Comparison of ENCODE assay signal across 8 cellular contexts in the genomic region with DNA sequence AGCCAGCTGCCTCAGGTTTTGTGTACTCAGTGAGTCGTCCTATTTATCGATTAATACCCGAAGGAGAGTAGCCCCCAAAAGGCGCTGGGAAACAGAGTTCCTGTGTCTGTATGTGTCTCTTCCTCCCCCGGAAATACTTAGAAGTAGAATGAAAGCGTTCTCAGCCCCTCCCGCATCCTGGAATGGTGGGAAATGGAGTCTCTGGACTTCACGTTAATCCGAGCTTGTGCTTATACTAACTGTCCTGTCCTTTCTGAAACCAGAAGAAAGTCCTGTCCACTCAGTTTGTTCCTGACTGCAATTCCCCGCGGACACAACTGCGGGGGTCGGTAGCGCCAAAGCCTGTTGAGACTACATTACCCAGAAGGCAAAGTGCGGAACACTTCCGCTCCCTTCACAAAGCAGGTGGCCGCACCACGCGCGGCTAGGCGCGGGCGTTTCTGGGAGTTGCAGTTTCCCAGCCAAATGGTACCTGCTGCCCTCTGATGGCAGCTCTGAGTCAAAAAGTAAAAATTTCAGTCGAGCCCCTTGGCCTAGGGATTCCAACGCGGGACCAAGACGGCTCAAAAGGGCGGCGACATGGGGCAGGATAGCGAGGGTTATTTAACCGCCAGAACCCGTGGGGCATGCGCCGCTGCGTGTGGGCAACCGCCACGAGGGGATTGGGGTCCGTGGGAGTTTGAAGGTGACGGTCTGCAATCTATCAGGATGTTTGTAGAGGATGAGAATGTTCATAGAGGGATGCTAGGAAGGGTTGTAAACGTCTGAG. TPM values are rescaled to one million over a fixed set of nuclear protein-coding genes. Genes with fewer than 3 reads are reported as not detected.
DNase-seq lines count a peak whose midpoint lies in the region; ATAC-seq, FAIRE-seq and TF ChIP-seq lines count a peak whose summit lies in the region.

No MANE protein-coding gene starts in this region.

- POLR2A ChIA-PET in HepG2 (lab: Yijun Ruan, JAX) = interaction anchor here (1.0 to 6.6 kb wide), 8 partner anchors 9 to 57 kb away, joined by 3 to 117 read pairs (median 8); partner anchors contain the start of genes DEDD2, PAFAH1B3 and PRR19

- H3K27me3 ChIP-seq in HepG2 (ENCODE audit: control insufficient read depth in 1 of 2, insufficient read depth in 2 of 2, low read length in 2 of 2) = no peaks in the 10 kb centered on the region; a peak in 1 of 5 replicates

- TF ChIP-seq POLR2A in HepG2 (IDR thresholded peaks at IDR 0.05; ENCODE audit: insufficient read depth in 1 of 2, low read depth in 2 of 2, low read length in 2 of 2) = peak in 1 of 2 experiments; percentile 33; a peak in 3 of 4 replicates

- WGBS in HepG2 (ENCODE audit: low lambda C conversion rate) = 3% methylated on average over 39 of the region's 40 CpGs

- peak overlapping the region; percentile 94 for H3K4me2 ChIP-seq in HepG2 (ENCODE audit: low read depth, low read length)

- peak overlapping the region; percentile 97 for H3K9ac ChIP-seq in HepG2 (ENCODE audit: insufficient read depth, low read depth, low read length)

- in situ Hi-C loops in HepG2 (cut with HindIII; ENCODE audit: extremely low pct_ligation_motif_present, low pct_unique_long_range_greater_than_20kb) = no loop called here

- peak; percentile 64 for TF ChIP-seq CTCF in AG09309 (IDR thresholded peaks at IDR 0.05; ENCODE audit: control insufficient read depth, insufficient read depth, low read depth, low read length, missing control alignments)
- TF ChIP-seq CTCF in HepG2 (CRISPR knock-in tag; IDR thresholded peaks at IDR 0.05) = peak; percentile 87

- H2AFZ ChIP-seq in HepG2 (ENCODE audit: low read length) = peak overlapping the region; percentile 60

- intact Hi-C loops in HepG2 (cut with micrococcal nuclease; ENCODE audit: unreplicated experiment) = loop anchor here (1.0 to 2.0 kb wide), 2 partner anchors 24 to 38 kb away; no protein-coding TSS in a partner anchor

- TF ChIP-seq EP300 in HepG2 (IDR thresholded peaks at IDR 0.05; ENCODE audit: low read depth in 2 of 2, low read length in 2 of 2) (0 out of 4 replicates have a peak, but pooled peaks of 1 of the 2 experiments have one; percentile 37), HepG2 (CRISPR knock-in tag; IDR thresholded peaks at IDR 0.05; ENCODE audit: borderline replicate concordance) (no peak)

- FAIRE-seq in HepG2 (lab: Jason Lieb, UNC) = peak; percentile 89

- peaks cover 21% of the 10 kb centered on the region for H3K79me2 ChIP-seq in HepG2 (ENCODE audit: insufficient read depth, low read length)

- DNase-seq in AG09309 (ENCODE audit: low read depth) (peak; percentile 57), NCI-H526 treated with DMSO at 0.1 percent for 48 hours (lab: John Stamatoyannopoulos, UW) (peak; percentile 94), dermis microvascular lymphatic vessel endothelial cell (ENCODE audit: low read depth in 2 of 2) (peak; percentile 87 to 94), HepG2 (ENCODE audit: low spot score) (peak; percentile 93)
- DNase-seq in activated CD4-positive, alpha-beta T cell treated with anti-CD3 and anti-CD28 coated beads, Interleukin-2, amount 50 U/mL, for 24 hours (ENCODE audit: low read depth in 1 of 2, low spot score in 1 of 2) = peak; percentile 81 to 89
- peak; percentile 84 to 86 for DNase-seq in stimulated activated CD4-positive, alpha-beta T cell treated with anti-CD3 and anti-CD28 coated beads, Interleukin-2, amount 100 ng/mL, for 48 hours

- H3K4me1 ChIP-seq in HepG2 (ENCODE audit: insufficient read depth, low read length) = peaks cover 57% of the 10 kb centered on the region

- no peaks in the 10 kb centered on the region for H3K9me3 ChIP-seq in HepG2 (ENCODE audit: low read length)

- no TSS peak for BruUV-seq in HepG2 (replicated peaks; lab: Mats Ljungman, UMichigan)

- peaks cover 4 to 20% of the 10 kb centered on the region in 2 experiments; a peak in 3 of 5 replicates for H3K36me3 ChIP-seq in HepG2 (replicated peaks in 1 of 2; ENCODE audit: control insufficient read depth in 1 of 2, insufficient read depth in 2 of 2, low read length in 2 of 2)

- TF ChIP-seq RAD21 in HepG2 (CRISPR knock-in tag; IDR thresholded peaks at IDR 0.05) = peak; percentile 53

- H3K27ac ChIP-seq in HepG2 (ENCODE audit: extremely low read length, insufficient read depth, low read length) = peak overlapping the region; percentile 92

- peaks cover 15% of the 10 kb centered on the region; the same call in 1 of the 2 replicates for H4K20me1 ChIP-seq in HepG2 (ENCODE audit: insufficient read depth, low read length)

- CTCF ChIA-PET in HepG2 (lab: Yijun Ruan, JAX; ENCODE audit: low intra/inter-chr PET ratio, low total read pairs) = interaction anchor here (0.6 to 4.3 kb wide), 4 partner anchors 35 to 52 kb away, joined by 3 to 34 read pairs (median 4); no protein-coding TSS in a partner anchor

- ATAC-seq in GM19023 (IDR thresholded peaks at IDR 0.05; ENCODE audit: unreplicated experiment) (peak; percentile 38), HG03469 (IDR thresholded peaks at IDR 0.05; ENCODE audit: unreplicated experiment) (peak; percentile 27), HepG2 (peak; percentile 49)

- peak overlapping the region; percentile 62 for H3K4me3 ChIP-seq in AG09309 (ENCODE audit: control insufficient read depth, low read depth, low read length)
- peak overlapping the region; percentile 79 to 86 (median 81) for H3K4me3 ChIP-seq in HepG2 (replicated peaks in 1 of 3; ENCODE audit: insufficient read depth in 1 of 3, low read depth in 2 of 3, low read length in 3 of 3)

RNA-seq across cellular contexts. Expression of gene GSK3A, which starts 2.2 kb away (rescaled TPM):
- total RNA-seq in dermis microvascular lymphatic vessel endothelial cell (8.9 and 13.9 TPM in 2 replicates), HepG2 (2016; rRNA removed; fragmentation: Illumina TruSeq; extraction: Trizol) (14.8 and 16.9 TPM in 2 replicates)
- total RNA-seq in HepG2 (2016; cell fraction: cytosol; rRNA removed; fragmentation: Illumina TruSeq; extraction: Trizol; ENCODE audit: low read depth) = 16.1 and 22.9 TPM in 2 replicates
- total RNA-seq in HepG2 (2016; cell fraction: insoluble cytoplasmic fraction; rRNA removed; fragmentation: Illumina TruSeq; extraction: Trizol) = 11.4 and 17.4 TPM in 2 replicates
- total RNA-seq in HepG2 (2016; cell fraction: membrane; rRNA removed; fragmentation: Illumina TruSeq; extraction: Trizol) = 31.4 and 34.4 TPM in 2 replicates
- total RNA-seq in HepG2 (2016; cell fraction: nucleus; rRNA removed; fragmentation: Illumina TruSeq; extraction: Trizol) = 9.7 and 11.2 TPM in 2 replicates
- polyA plus RNA-seq in HepG2 (2011; rRNA removed) = 52.5 and 56.5 TPM in 2 replicates
- 33.8 and 36.7 TPM in 2 replicates for polyA plus RNA-seq in HepG2 (2011; cell fraction: cytosol; rRNA removed)
- polyA plus RNA-seq in HepG2 (2011; cell fraction: nucleus; rRNA removed) = 33.5 and 34.5 TPM in 2 replicates
- 25.2 and 25.7 TPM in 2 replicates for polyA plus RNA-seq in HepG2 (2012)
- 41.6 and 46.1 TPM in 2 replicates for polyA plus RNA-seq in HepG2 (2016; cell fraction: cytosol; fragmentation: Illumina TruSeq; extraction: Trizol; ENCODE audit: low read depth)
- 45.9 and 55.0 TPM in 2 replicates for polyA plus RNA-seq in HepG2 (2016; cell fraction: insoluble cytoplasmic fraction; fragmentation: Illumina TruSeq; extraction: Trizol; ENCODE audit: low read depth)
- polyA plus RNA-seq in HepG2 (2016; cell fraction: membrane; fragmentation: Illumina TruSeq; extraction: Trizol; ENCODE audit: low read depth) = 67.9 and 73.5 TPM in 2 replicates
- polyA plus RNA-seq in HepG2 (2016; cell fraction: nucleus; fragmentation: Illumina TruSeq; extraction: Trizol; ENCODE audit: insufficient read depth, low read depth) = 44.2 and 47.7 TPM in 2 replicates
- 34.3 and 51.6 TPM in 2 replicates for polyA minus RNA-seq in HepG2 (2011; rRNA and poly(A)+ RNA removed; ENCODE audit: low replicate concordance)
- polyA minus RNA-seq in HepG2 (2011; cell fraction: cytosol; rRNA and poly(A)+ RNA removed) = 9.1 and 14.1 TPM in 2 replicates
- 5.2 and 6.8 TPM in 2 replicates for polyA minus RNA-seq in HepG2 (2011; cell fraction: nucleus; rRNA and poly(A)+ RNA removed)

RNA-seq across cellular contexts. Expression of gene ERF, which starts 10.3 kb away (rescaled TPM):
- total RNA-seq in dermis microvascular lymphatic vessel endothelial cell (18.4 and 31.1 TPM in 2 replicates), HepG2 (2016; rRNA removed; fragmentation: Illumina TruSeq; extraction: Trizol) (43.2 and 67.1 TPM in 2 replicates)
- total RNA-seq in HepG2 (2016; cell fraction: cytosol; rRNA removed; fragmentation: Illumina TruSeq; extraction: Trizol; ENCODE audit: low read depth) = 54.9 and 66.8 TPM in 2 replicates
- 35.3 and 68.2 TPM in 2 replicates for total RNA-seq in HepG2 (2016; cell fraction: insoluble cytoplasmic fraction; rRNA removed; fragmentation: Illumina TruSeq; extraction: Trizol)
- 104 and 115 TPM in 2 replicates for total RNA-seq in HepG2 (2016; cell fraction: membrane; rRNA removed; fragmentation: Illumina TruSeq; extraction: Trizol)
- total RNA-seq in HepG2 (2016; cell fraction: nucleus; rRNA removed; fragmentation: Illumina TruSeq; extraction: Trizol) = 31.2 and 38.3 TPM in 2 replicates
- 62.5 and 69.9 TPM in 2 replicates for polyA plus RNA-seq in HepG2 (2011; rRNA removed)
- 36.9 and 45.9 TPM in 2 replicates for polyA plus RNA-seq in HepG2 (2011; cell fraction: cytosol; rRNA removed)
- polyA plus RNA-seq in HepG2 (2011; cell fraction: nucleus; rRNA removed) = 109 and 170 TPM in 2 replicates
- polyA plus RNA-seq in HepG2 (2012) = 38.4 and 44.3 TPM in 2 replicates
- 30.4 TPM in 2 replicates for polyA plus RNA-seq in HepG2 (2016; cell fraction: cytosol; fragmentation: Illumina TruSeq; extraction: Trizol; ENCODE audit: low read depth)
- 56.4 and 79.4 TPM in 2 replicates for polyA plus RNA-seq in HepG2 (2016; cell fraction: insoluble cytoplasmic fraction; fragmentation: Illumina TruSeq; extraction: Trizol; ENCODE audit: low read depth)
- polyA plus RNA-seq in HepG2 (2016; cell fraction: membrane; fragmentation: Illumina TruSeq; extraction: Trizol; ENCODE audit: low read depth) = 55.2 and 69.1 TPM in 2 replicates
- polyA plus RNA-seq in HepG2 (2016; cell fraction: nucleus; fragmentation: Illumina TruSeq; extraction: Trizol; ENCODE audit: insufficient read depth, low read depth) = 77.4 and 89.7 TPM in 2 replicates
- polyA minus RNA-seq in HepG2 (2011; rRNA and poly(A)+ RNA removed; ENCODE audit: low replicate concordance) = 39.2 and 85.5 TPM in 2 replicates
- polyA minus RNA-seq in HepG2 (2011; cell fraction: cytosol; rRNA and poly(A)+ RNA removed) = 38.3 and 50.2 TPM in 2 replicates
- polyA minus RNA-seq in HepG2 (2011; cell fraction: nucleus; rRNA and poly(A)+ RNA removed) = 40.9 and 56.5 TPM in 2 replicates

RNA-seq across cellular contexts. Expression of gene CIC, which starts 24.4 kb away (rescaled TPM):
- total RNA-seq in dermis microvascular lymphatic vessel endothelial cell = 8.7 and 14.0 TPM in 2 replicates
- total RNA-seq in HepG2 (2016; rRNA removed; fragmentation: Illumina TruSeq; extraction: Trizol) = 5.4 and 8.0 TPM in 2 replicates
- 1.5 and 1.8 TPM in 2 replicates for total RNA-seq in HepG2 (2016; cell fraction: cytosol; rRNA removed; fragmentation: Illumina TruSeq; extraction: Trizol; ENCODE audit: low read depth)
- total RNA-seq in HepG2 (2016; cell fraction: insoluble cytoplasmic fraction; rRNA removed; fragmentation: Illumina TruSeq; extraction: Trizol) = 5.2 and 7.8 TPM in 2 replicates
- total RNA-seq in HepG2 (2016; cell fraction: membrane; rRNA removed; fragmentation: Illumina TruSeq; extraction: Trizol) = 4.6 and 4.9 TPM in 2 replicates
- total RNA-seq in HepG2 (2016; cell fraction: nucleus; rRNA removed; fragmentation: Illumina TruSeq; extraction: Trizol) = 10.4 and 12.3 TPM in 2 replicates
- 5.9 and 8.3 TPM in 2 replicates for polyA plus RNA-seq in HepG2 (2011; rRNA removed)
- polyA plus RNA-seq in HepG2 (2011; cell fraction: cytosol; rRNA removed) = 3.3 and 5.6 TPM in 2 replicates
- 60.6 and 75.8 TPM in 2 replicates for polyA plus RNA-seq in HepG2 (2011; cell fraction: nucleus; rRNA removed)
- 17.6 and 25.1 TPM in 2 replicates for polyA plus RNA-seq in HepG2 (2012)
- polyA plus RNA-seq in HepG2 (2016; cell fraction: cytosol; fragmentation: Illumina TruSeq; extraction: Trizol; ENCODE audit: low read depth) = 1.7 and 1.9 TPM in 2 replicates
- 10.1 and 16.9 TPM in 2 replicates for polyA plus RNA-seq in HepG2 (2016; cell fraction: insoluble cytoplasmic fraction; fragmentation: Illumina TruSeq; extraction: Trizol; ENCODE audit: low read depth)
- polyA plus RNA-seq in HepG2 (2016; cell fraction: membrane; fragmentation: Illumina TruSeq; extraction: Trizol; ENCODE audit: low read depth) = 5.7 and 6.0 TPM in 2 replicates
- polyA plus RNA-seq in HepG2 (2016; cell fraction: nucleus; fragmentation: Illumina TruSeq; extraction: Trizol; ENCODE audit: insufficient read depth, low read depth) = 61.0 and 65.4 TPM in 2 replicates
- polyA minus RNA-seq in HepG2 (2011; rRNA and poly(A)+ RNA removed; ENCODE audit: low replicate concordance) = 3.6 and 7.9 TPM in 2 replicates
- polyA minus RNA-seq in HepG2 (2011; cell fraction: cytosol; rRNA and poly(A)+ RNA removed) = 9.1 and 10.8 TPM in 2 replicates
- 14.7 and 15.5 TPM in 2 replicates for polyA minus RNA-seq in HepG2 (2011; cell fraction: nucleus; rRNA and poly(A)+ RNA removed)

RNA-seq across cellular contexts. Expression of gene ZNF526, which starts 24.5 kb away (rescaled TPM):
- total RNA-seq in dermis microvascular lymphatic vessel endothelial cell = 4.9 and 6.2 TPM in 2 replicates
- 8.4 and 8.5 TPM in 2 replicates for total RNA-seq in HepG2 (2016; rRNA removed; fragmentation: Illumina TruSeq; extraction: Trizol)
- total RNA-seq in HepG2 (2016; cell fraction: cytosol; rRNA removed; fragmentation: Illumina TruSeq; extraction: Trizol; ENCODE audit: low read depth) = 3.2 and 4.1 TPM in 2 replicates
- total RNA-seq in HepG2 (2016; cell fraction: insoluble cytoplasmic fraction; rRNA removed; fragmentation: Illumina TruSeq; extraction: Trizol) = 7.8 and 8.2 TPM in 2 replicates
- 7.8 and 8.0 TPM in 2 replicates for total RNA-seq in HepG2 (2016; cell fraction: membrane; rRNA removed; fragmentation: Illumina TruSeq; extraction: Trizol)
- 5.4 and 6.6 TPM in 2 replicates for total RNA-seq in HepG2 (2016; cell fraction: nucleus; rRNA removed; fragmentation: Illumina TruSeq; extraction: Trizol)
- 3.3 and 4.3 TPM in 2 replicates for polyA plus RNA-seq in HepG2 (2011; rRNA removed)
- polyA plus RNA-seq in HepG2 (2011; cell fraction: cytosol; rRNA removed) = 1.6 and 1.7 TPM in 2 replicates
- polyA plus RNA-seq in HepG2 (2011; cell fraction: nucleus; rRNA removed) = 6.8 and 7.0 TPM in 2 replicates
- polyA plus RNA-seq in HepG2 (2012) = 4.9 and 5.8 TPM in 2 replicates
- 0.61 and 0.84 TPM in 2 replicates for polyA plus RNA-seq in HepG2 (2016; cell fraction: cytosol; fragmentation: Illumina TruSeq; extraction: Trizol; ENCODE audit: low read depth)
- 3.0 and 6.6 TPM in 2 replicates for polyA plus RNA-seq in HepG2 (2016; cell fraction: insoluble cytoplasmic fraction; fragmentation: Illumina TruSeq; extraction: Trizol; ENCODE audit: low read depth)
- 1.2 and 1.8 TPM in 2 replicates for polyA plus RNA-seq in HepG2 (2016; cell fraction: membrane; fragmentation: Illumina TruSeq; extraction: Trizol; ENCODE audit: low read depth)
- 4.9 and 6.7 TPM in 2 replicates for polyA plus RNA-seq in HepG2 (2016; cell fraction: nucleus; fragmentation: Illumina TruSeq; extraction: Trizol; ENCODE audit: insufficient read depth, low read depth)
- 12.7 and 19.4 TPM in 2 replicates for polyA minus RNA-seq in HepG2 (2011; rRNA and poly(A)+ RNA removed; ENCODE audit: low replicate concordance)
- 2.9 and 4.0 TPM in 2 replicates for polyA minus RNA-seq in HepG2 (2011; cell fraction: cytosol; rRNA and poly(A)+ RNA removed)
- 8.8 and 9.3 TPM in 2 replicates for polyA minus RNA-seq in HepG2 (2011; cell fraction: nucleus; rRNA and poly(A)+ RNA removed)

RNA-seq across cellular contexts. Expression of gene DEDD2, which starts 27.2 kb away (rescaled TPM):
- total RNA-seq in dermis microvascular lymphatic vessel endothelial cell (15.0 and 20.9 TPM in 2 replicates), HepG2 (2016; rRNA removed; fragmentation: Illumina TruSeq; extraction: Trizol) (14.7 and 19.2 TPM in 2 replicates)
- total RNA-seq in HepG2 (2016; cell fraction: cytosol; rRNA removed; fragmentation: Illumina TruSeq; extraction: Trizol; ENCODE audit: low read depth) = 9.6 and 10.0 TPM in 2 replicates
- total RNA-seq in HepG2 (2016; cell fraction: insoluble cytoplasmic fraction; rRNA removed; fragmentation: Illumina TruSeq; extraction: Trizol) = 16.1 and 18.5 TPM in 2 replicates
- 27.2 and 29.6 TPM in 2 replicates for total RNA-seq in HepG2 (2016; cell fraction: membrane; rRNA removed; fragmentation: Illumina TruSeq; extraction: Trizol)
- 6.8 and 8.3 TPM in 2 replicates for total RNA-seq in HepG2 (2016; cell fraction: nucleus; rRNA removed; fragmentation: Illumina TruSeq; extraction: Trizol)
- 24.7 and 26.1 TPM in 2 replicates for polyA plus RNA-seq in HepG2 (2011; rRNA removed)
- 25.5 and 32.8 TPM in 2 replicates for polyA plus RNA-seq in HepG2 (2011; cell fraction: cytosol; rRNA removed)
- 26.7 and 26.8 TPM in 2 replicates for polyA plus RNA-seq in HepG2 (2011; cell fraction: nucleus; rRNA removed)
- 11.1 and 19.5 TPM in 2 replicates for polyA plus RNA-seq in HepG2 (2012)
- 10.7 and 11.1 TPM in 2 replicates for polyA plus RNA-seq in HepG2 (2016; cell fraction: cytosol; fragmentation: Illumina TruSeq; extraction: Trizol; ENCODE audit: low read depth)
- polyA plus RNA-seq in HepG2 (2016; cell fraction: insoluble cytoplasmic fraction; fragmentation: Illumina TruSeq; extraction: Trizol; ENCODE audit: low read depth) = 19.2 and 19.5 TPM in 2 replicates
- 23.2 and 25.7 TPM in 2 replicates for polyA plus RNA-seq in HepG2 (2016; cell fraction: membrane; fragmentation: Illumina TruSeq; extraction: Trizol; ENCODE audit: low read depth)
- 16.9 and 21.4 TPM in 2 replicates for polyA plus RNA-seq in HepG2 (2016; cell fraction: nucleus; fragmentation: Illumina TruSeq; extraction: Trizol; ENCODE audit: insufficient read depth, low read depth)
- polyA minus RNA-seq in HepG2 (2011; rRNA and poly(A)+ RNA removed; ENCODE audit: low replicate concordance) = 15.6 and 26.0 TPM in 2 replicates
- 6.8 and 8.3 TPM in 2 replicates for polyA minus RNA-seq in HepG2 (2011; cell fraction: cytosol; rRNA and poly(A)+ RNA removed)
- 5.0 and 7.2 TPM in 2 replicates for polyA minus RNA-seq in HepG2 (2011; cell fraction: nucleus; rRNA and poly(A)+ RNA removed)

Comparison
In these comparisons a context has a peak if more than half of its experiments do, and no peak if none do; other contexts are left out.
1. Peak in every context shown above with its lines: DNase-seq, ATAC-seq, H3K4me3 ChIP-seq and H3K27ac ChIP-seq.